ENCODE assay signal across 2 cellular contexts in genomic region chr1:234643850-234644134, GRCh38.
A peak's percentile ranks its signal among the peaks of the same experiment; 100 is the strongest.
TF ChIP-seq lines count a peak whose summit lies in the region.

No MANE protein-coding gene starts in this region.

TF ChIP-seq in K562, 482 proteins besides CTCF, POLR2A, EP300 and RAD21 (continued from another document and continues in another):
- TF ChIP-seq STAT6 (CRISPR knock-in tag; IDR thresholded peaks at IDR 0.05) (no peak), RCOR1 (IDR thresholded peaks at IDR 0.05; ENCODE audit: borderline replicate concordance in 1 of 2, low read depth in 2 of 2, low read length in 2 of 2) (peak in 1 of 2 experiments; percentile 80; a peak in 2 of 4 replicates), TFAP4 (CRISPR knock-in tag; IDR thresholded peaks at IDR 0.05; ENCODE audit: borderline replicate concordance) (no peak), TSC22D4 (tag; IDR thresholded peaks at IDR 0.05) (no peak), ZNF644 (tag; IDR thresholded peaks at IDR 0.05; ENCODE audit: low read depth) (no peak), SMARCA5 (IDR thresholded peaks at IDR 0.05) (0 out of 2 replicates have a peak, but pooled peaks have one; percentile 21), ZNF592 (IDR thresholded peaks at IDR 0.05) (no peak), ETV5 (CRISPR knock-in tag; IDR thresholded peaks at IDR 0.05; ENCODE audit: low read depth) (no peak), ZNF280B (CRISPR knock-in tag; IDR thresholded peaks at IDR 0.05) (no peak), CREM (IDR thresholded peaks at IDR 0.05; ENCODE audit: low read depth) (no peak), ADNP (tag; IDR thresholded peaks at IDR 0.05) (peak; percentile 95), KDM1A (IDR thresholded peaks at IDR 0.05) (peak; percentile 47 to 77; a peak in 3 of 4 replicates), CBX1 (IDR thresholded peaks at IDR 0.05; ENCODE audit: low read depth) (peak; percentile 32; the same call in 1 of the 2 replicates), NONO (IDR thresholded peaks at IDR 0.05; ENCODE audit: low read depth in 2 of 2, low read length in 1 of 2) (no peak), JUNB (CRISPR knock-in tag; conservative IDR thresholded peaks at IDR 0.05) (no peak), HDAC2 (IDR thresholded peaks at IDR 0.05) (peak; percentile 70; the same call in 1 of the 2 replicates), BCOR (IDR thresholded peaks at IDR 0.05) (peak; percentile 95), ZNF780A (CRISPR knock-in tag; IDR thresholded peaks at IDR 0.05) (no peak), POLR2H (tag; IDR thresholded peaks at IDR 0.05; ENCODE audit: low read depth) (no peak), ZBTB26 (CRISPR knock-in tag; IDR thresholded peaks at IDR 0.05) (no peak), PCBP2 (IDR thresholded peaks at IDR 0.05; ENCODE audit: low read depth, low read length, poor library complexity, severe bottlenecking) (no peak)

TF ChIP-seq in liver, 16 proteins besides CTCF, POLR2A, EP300 and RAD21 (continued from another document):
- TF ChIP-seq FOXA1 (IDR thresholded peaks at IDR 0.05), result no peak
